20 cellular contexts compared by ENCODE assay signal in the genomic region with DNA sequence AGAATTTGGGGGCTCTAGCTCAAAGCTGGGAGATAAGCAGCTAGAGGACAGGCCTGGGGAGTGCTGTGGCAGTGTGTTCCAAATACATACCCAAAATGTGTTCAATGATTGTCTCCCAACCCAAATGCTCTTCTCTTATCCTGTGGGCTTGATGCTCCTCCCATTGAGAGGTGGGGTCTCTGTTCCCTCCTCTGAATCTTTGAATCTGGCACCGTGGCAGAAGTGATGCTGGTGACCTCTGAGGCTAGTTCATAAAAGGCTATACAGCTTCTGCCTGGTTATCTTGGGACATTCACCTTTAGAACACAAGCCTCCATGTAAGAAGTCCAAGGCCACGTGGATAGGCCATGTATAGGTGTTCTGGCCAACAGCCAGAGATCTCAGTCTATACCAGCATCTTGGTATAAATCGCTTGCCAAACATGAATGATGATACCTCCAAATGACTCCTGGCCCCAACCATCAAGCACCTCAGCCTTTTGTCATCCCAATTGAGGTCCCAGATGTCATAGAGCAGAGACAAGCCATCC. TPM values are rescaled to one million over a fixed set of nuclear protein-coding genes. Genes with fewer than 3 reads are reported as not detected.
DNase-seq lines count a peak whose midpoint lies in the region; ATAC-seq, FAIRE-seq and TF ChIP-seq lines count a peak whose summit lies in the region.
"Had no signal": no experiment of that assay in that cellular context is flagged by ENCODE, and none has a peak within 500 bp of the region (broad histone marks: within the 10 kb centered on the region; RNA-seq: fewer than 3 reads in every experiment).

No MANE protein-coding gene starts in this region.

- H3K9me3 ChIP-seq in small intestine (ENCODE audit: control insufficient read depth, low read depth), result no peaks in the 10 kb centered on the region
- H3K9me3 ChIP-seq: A549 had no signal

- H3K9me3 Mint-ChIP-seq in activated T-cell treated with anti-CD3 and anti-CD28 coated beads, Interleukin-2, amount 50 U/mL, for 24 hours, result no peaks in the 10 kb centered on the region
- H3K9me3 Mint-ChIP-seq in activated T-cell treated with anti-CD3 and anti-CD28 coated beads, Interleukin-2, amount 50 U/mL, for 72 hours, result no peaks in the 10 kb centered on the region
- H3K9me3 Mint-ChIP-seq in chondrocyte (ENCODE audit: low read depth), result no peaks in the 10 kb centered on the region
- H3K9me3 Mint-ChIP-seq: CD4-positive, alpha-beta T cell; HFFc6 had no signal

- H3K4me3 ChIP-seq in small intestine (ENCODE audit: low read depth in 1 of 2, low read length in 2 of 2) (no peak overlapping the region), lower leg skin (ENCODE audit: low read depth, poor library complexity, severe bottlenecking) (no peak overlapping the region)
- H3K4me3 ChIP-seq: A549 had no signal

- WGBS in small intestine, 3 donors, result 43 to 71% (median 44%) methylated on average over 3 of the region's 3 CpGs
- 71 to 82% methylated on average over 3 of the region's 3 CpGs for WGBS in lower leg skin, 2 donors

- H3K27me3 Mint-ChIP-seq in activated T-cell treated with anti-CD3 and anti-CD28 coated beads, Interleukin-2, amount 50 U/mL, for 24 hours, result no peaks in the 10 kb centered on the region
- no peaks in the 10 kb centered on the region for H3K27me3 Mint-ChIP-seq in activated T-cell treated with anti-CD3 and anti-CD28 coated beads, Interleukin-2, amount 50 U/mL, for 72 hours (ENCODE audit: low read depth)
- H3K27me3 Mint-ChIP-seq in chondrocyte (ENCODE audit: low read depth), result no peaks in the 10 kb centered on the region
- H3K27me3 Mint-ChIP-seq: CD4-positive, alpha-beta T cell had no signal

- DNase-seq in activated T-cell treated with anti-CD3 and anti-CD28 coated beads, Interleukin-2, amount 50 U/mL, for 24 hours, result no peak
- no peak for DNase-seq in activated T-cell treated with anti-CD3 and anti-CD28 coated beads, Interleukin-2, amount 50 U/mL, for 72 hours
- DNase-seq in chondrocyte (ENCODE audit: low spot score) (peak; percentile 11), small intestine (peak; percentile 71), lower leg skin (ENCODE audit: low spot score in 2 of 2) (no peak), GF-D8 (lab: John Stamatoyannopoulos, UW) (no peak)
- DNase-seq in stimulated activated naive CD8-positive, alpha-beta T cell treated with anti-CD3 and anti-CD28 coated beads, Interleukin-15, Interleukin-2, amounts not matched to agents 100 U/mL and 50 U/mL, for 24 hours, result no peak
- DNase-seq: AML-193; CD4-positive, alpha-beta T cell; GOT3; H7; HFFc6 had no signal

- ATAC-seq in activated T-cell treated with anti-CD3 and anti-CD28 coated beads, Interleukin-2, amount 50 U/mL, for 72 hours (replicated peaks in 1 of 2), result no peak
- ATAC-seq in stimulated activated naive CD8-positive, alpha-beta T cell treated with anti-CD3 and anti-CD28 coated beads, Interleukin-15, Interleukin-2, amounts not matched to agents 100 U/mL and 50 U/mL, for 24 hours, result no peak
- ATAC-seq: HCT116 had no signal

- no peak overlapping the region for H3K27ac ChIP-seq in small intestine (ENCODE audit: low read depth in 1 of 2, low read length in 1 of 2)
- H3K27ac ChIP-seq: 22Rv1, A549, C4-2B had no signal

- TF ChIP-seq CTCF in chondrocyte (IDR thresholded peaks at IDR 0.05) (no peak), lower leg skin (IDR thresholded peaks at IDR 0.05) (no peak)

- peaks cover 19% of the 10 kb centered on the region for H3K36me3 Mint-ChIP-seq in activated T-cell treated with anti-CD3 and anti-CD28 coated beads, Interleukin-2, amount 50 U/mL, for 24 hours (ENCODE audit: low read depth)
- H3K36me3 Mint-ChIP-seq in activated T-cell treated with anti-CD3 and anti-CD28 coated beads, Interleukin-2, amount 50 U/mL, for 72 hours (ENCODE audit: insufficient read depth in 2 of 2), result peaks cover 0 to 3% of the 10 kb centered on the region in 2 donors
- H3K36me3 Mint-ChIP-seq in chondrocyte (ENCODE audit: low read depth), result peaks cover 10% of the 10 kb centered on the region

- H3K4me1 Mint-ChIP-seq in activated T-cell treated with anti-CD3 and anti-CD28 coated beads, Interleukin-2, amount 50 U/mL, for 24 hours (ENCODE audit: low read depth), result peaks cover under 1% of the 10 kb centered on the region
- peaks cover 2% of the 10 kb centered on the region for H3K4me1 Mint-ChIP-seq in activated T-cell treated with anti-CD3 and anti-CD28 coated beads, Interleukin-2, amount 50 U/mL, for 72 hours (ENCODE audit: low read depth)
- peaks cover under 1% of the 10 kb centered on the region for H3K4me1 Mint-ChIP-seq in chondrocyte (ENCODE audit: low read depth)

- no peaks in the 10 kb centered on the region for H3K4me1 ChIP-seq in small intestine (ENCODE audit: control insufficient read depth in 2 of 2, insufficient read depth in 1 of 2, low read depth in 1 of 2, low read length in 1 of 2)
- H3K4me1 ChIP-seq: A549 had no signal

- H3K27ac Mint-ChIP-seq in activated T-cell treated with anti-CD3 and anti-CD28 coated beads, Interleukin-2, amount 50 U/mL, for 24 hours, result peak overlapping the region; percentile 6
- no peak overlapping the region for H3K27ac Mint-ChIP-seq in activated T-cell treated with anti-CD3 and anti-CD28 coated beads, Interleukin-2, amount 50 U/mL, for 72 hours
- H3K27ac Mint-ChIP-seq in chondrocyte (ENCODE audit: unreplicated experiment), result no peak overlapping the region
- H3K27ac Mint-ChIP-seq: CD4-positive, alpha-beta T cell; HFFc6 had no signal

- H3K36me3 ChIP-seq in small intestine (ENCODE audit: control insufficient read depth in 2 of 2, insufficient read depth in 2 of 2, low read length in 2 of 2), result peaks cover 0 to 3% of the 10 kb centered on the region in 2 donors

- no peak for FAIRE-seq in small intestine (lab: Jason Lieb, UNC)
- FAIRE-seq: A549, D721Med, G401.6, GM12892, GM18507 had no signal

- no peak overlapping the region for H3K4me3 Mint-ChIP-seq in activated T-cell treated with anti-CD3 and anti-CD28 coated beads, Interleukin-2, amount 50 U/mL, for 24 hours
- H3K4me3 Mint-ChIP-seq in activated T-cell treated with anti-CD3 and anti-CD28 coated beads, Interleukin-2, amount 50 U/mL, for 72 hours, result no peak overlapping the region
- H3K4me3 Mint-ChIP-seq in chondrocyte (ENCODE audit: unreplicated experiment), result no peak overlapping the region
- H3K4me3 Mint-ChIP-seq: CD4-positive, alpha-beta T cell; HFFc6 had no signal

- no peaks in the 10 kb centered on the region for H3K27me3 ChIP-seq in small intestine (ENCODE audit: control insufficient read depth in 2 of 2, insufficient read depth in 2 of 2, low read length in 2 of 2)

- intact Hi-C loops in lower leg skin (cut with DNase I; ENCODE audit: low total_unique reads), result no loop called here

- TF ChIP-seq POLR2A in lower leg skin (IDR thresholded peaks at IDR 0.05), result no peak

RNA-seq across cellular contexts. Expression of gene MYBL2, which starts 15.9 kb away (rescaled TPM):
- total RNA-seq in activated T-cell treated with anti-CD3 and anti-CD28 coated beads, Interleukin-2, amount 50 U/mL, for 72 hours, result 10 to 100 TPM; 76.9 to 87.7 TPM
- 14.6 to 16.8 TPM (median 15.7 TPM) in 3 replicates for total RNA-seq in chondrocyte
- 10 to 100 TPM in 1 of 3 donors, 1 to 10 TPM in 2; 1.9 to 36.9 (median 2.5) TPM for polyA plus RNA-seq in small intestine
- 1 to 10 TPM in 2 of 4 donors, under 1 TPM in 2; 0.19 to 1.2 (median 0.71) TPM for total RNA-seq in lower leg skin

Comparison
In these comparisons a context has a peak if more than half of its experiments do, and no peak if none do; other contexts are left out.
1. DNase-seq: peak in chondrocyte (single experiment) and small intestine (single experiment); none in activated T-cell treated with anti-CD3 and anti-CD28 coated beads, Interleukin-2, amount 50 U/mL, for 24 hours (single experiment), activated T-cell treated with anti-CD3 and anti-CD28 coated beads, Interleukin-2, amount 50 U/mL, for 72 hours (0 of 2), stimulated activated naive CD8-positive, alpha-beta T cell treated with anti-CD3 and anti-CD28 coated beads, Interleukin-15, Interleukin-2, amounts not matched to agents 100 U/mL and 50 U/mL, for 24 hours (single experiment), lower leg skin (0 of 2) and GF-D8 (single experiment).